18 cellular contexts compared by ENCODE assay signal in genomic region chr7:140691368-140692045, GRCh38. TPM values are rescaled to one million over a fixed set of nuclear protein-coding genes. Genes with fewer than 3 reads are reported as not detected.
DNase-seq lines count a peak whose midpoint lies in the region; ATAC-seq and TF ChIP-seq lines count a peak whose summit lies in the region.
"Had no signal": no experiment of that assay in that cellular context is flagged by ENCODE, and none has a peak within 500 bp of the region (broad histone marks: within the 10 kb centered on the region; RNA-seq: fewer than 3 reads in every experiment).

No MANE protein-coding gene starts in this region.

- H3K4me3 ChIP-seq in right atrium auricular region (no peak overlapping the region), spleen (no peak overlapping the region)

- H3K27ac Mint-ChIP-seq in T-helper 17 cell = peak overlapping the region; percentile 45
- H3K27ac Mint-ChIP-seq: B cell had no signal

- intact Hi-C loops in Right ventricle myocardium superior (cut with DNase I) (no loop called here), spleen (cut with DNase I; ENCODE audit: low total_unique reads) (loop anchor here (10.0 kb wide), 1 partner anchor 323 kb away; the partner anchor contains the start of gene MRPS33), left colon (cut with DNase I, micrococcal nuclease) (no loop called here)

- DNase-seq in right atrium auricular region (ENCODE audit: low spot score) = peak; percentile 43
- DNase-seq in Right ventricle myocardium superior = no peak
- DNase-seq in T-helper 17 cell = no peak
- DNase-seq in iPS-NIHi7 (ENCODE audit: extremely low spot score) = peak; percentile 66
- peak; percentile 57 for DNase-seq in spleen
- no peak for DNase-seq in OCI-M1 (lab: John Stamatoyannopoulos, UW)
- no peak for DNase-seq in left colon
- DNase-seq: ACHN; CD4-positive, alpha-beta memory T cell; EL; NCI-H1436 treated with DMSO at 0.1 percent for 48 hours; NCI-H2081 treated with DMSO at 0.1 percent for 48 hours; NCI-H226; NCI-H526; NK-92 treated with Interleukin-12 subunit alpha and Interleukin-12 subunit beta, amount 100 ng/mL, for 24 hours had no signal

- H3K36me3 ChIP-seq in right atrium auricular region (peaks cover 38% of the 10 kb centered on the region), spleen (peaks cover 0 to 76% (median 31%) of the 10 kb centered on the region in 6 donors)

- ATAC-seq in Right ventricle myocardium superior (ENCODE audit: poor library complexity) (no peak), T-helper 17 cell (no peak), GM21447 (IDR thresholded peaks at IDR 0.05; ENCODE audit: unreplicated experiment) (no peak), left colon (no peak)

- H3K27me3 ChIP-seq in right atrium auricular region (no peaks in the 10 kb centered on the region), spleen (replicated peaks in 1 of 7) (no peaks in the 10 kb centered on the region)

- H3K27me3 Mint-ChIP-seq in T-helper 17 cell = no peaks in the 10 kb centered on the region
- H3K27me3 Mint-ChIP-seq: B cell; CD4-positive, alpha-beta memory T cell had no signal

- no peak overlapping the region for H3K4me3 Mint-ChIP-seq in T-helper 17 cell
- H3K4me3 Mint-ChIP-seq: B cell; CD4-positive, alpha-beta memory T cell had no signal

- H3K27ac ChIP-seq in right atrium auricular region (no peak overlapping the region), spleen (no peak overlapping the region)

- TF ChIP-seq CTCF in right atrium auricular region (IDR thresholded peaks at IDR 0.05) (no peak), spleen (IDR thresholded peaks at IDR 0.05 in 8 of 11, conservative IDR thresholded peaks at IDR 0.05 in 3 of 11) (no peak)

- 93 to 95% (median 94%) methylated on average over 12 of the region's 12 CpGs for WGBS in spleen, 5 donors

- no peak for TF ChIP-seq POLR2A in spleen (IDR thresholded peaks at IDR 0.05)

- H3K36me3 Mint-ChIP-seq in T-helper 17 cell (ENCODE audit: low read depth) = no peaks in the 10 kb centered on the region

- no peaks in the 10 kb centered on the region for H3K9me3 ChIP-seq in right atrium auricular region
- H3K9me3 ChIP-seq in T-helper 17 cell (ENCODE audit: control insufficient read depth, low read length, poor library complexity, severe bottlenecking) = no peaks in the 10 kb centered on the region
- no peaks in the 10 kb centered on the region for H3K9me3 ChIP-seq in spleen

- peaks cover 0 to 6% of the 10 kb centered on the region in 2 donors for H3K4me1 ChIP-seq in right atrium auricular region
- peaks cover 4 to 11% (median 8%) of the 10 kb centered on the region in 6 donors for H3K4me1 ChIP-seq in spleen

- peaks cover 11% of the 10 kb centered on the region for H3K4me1 Mint-ChIP-seq in T-helper 17 cell

RNA-seq across cellular contexts. Expression of gene NDUFB2, which starts 5.0 kb away (rescaled TPM):
- 100 to 1,000 TPM; 397 to 767 TPM for total RNA-seq in right atrium auricular region
- total RNA-seq in Right ventricle myocardium superior = 808 TPM
- 100 to 1,000 TPM in 1 of 2 donors, 10 to 100 TPM in 1; 92.5 to 109 TPM for total RNA-seq in T-helper 17 cell
- total RNA-seq in spleen = 100 to 1,000 TPM; 104 to 235 (median 123) TPM
- polyA plus RNA-seq in spleen = 100 to 1,000 TPM; 155 to 370 (median 238) TPM
- 100 to 1,000 TPM; 274 to 319 TPM for total RNA-seq in left colon

RNA-seq across cellular contexts. Expression of gene ADCK2, which starts 18.8 kb away (rescaled TPM):
- total RNA-seq in right atrium auricular region (10 to 100 TPM; 16.6 to 21.8 TPM), Right ventricle myocardium superior (9.2 TPM), T-helper 17 cell (10 to 100 TPM; 12.7 to 17.9 TPM), spleen (10 to 100 TPM; 16.9 to 25.2 (median 20.4) TPM), left colon (10 to 100 TPM; 26.3 to 26.5 TPM)
- polyA plus RNA-seq in spleen = 10 to 100 TPM; 10.6 to 15.6 (median 11.9) TPM

RNA-seq across cellular contexts. Expression of gene DENND2A, which starts 50.9 kb away (rescaled TPM):
- 10 to 100 TPM in 1 of 2 donors, 1 to 10 TPM in 1; 9.2 to 10.5 TPM for total RNA-seq in right atrium auricular region
- 11.6 TPM for total RNA-seq in Right ventricle myocardium superior
- total RNA-seq in T-helper 17 cell = not detected
- 10 to 100 TPM in 6 of 7 donors, 1 to 10 TPM in 1; 9.6 to 35.3 (median 19.9) TPM for total RNA-seq in spleen
- polyA plus RNA-seq in spleen = 1 to 10 TPM; 1.9 to 7.7 (median 6.6) TPM
- total RNA-seq in left colon = 1 to 10 TPM; 6.8 to 8.2 TPM
- total RNA-seq: B cell; CD4-positive, alpha-beta memory T cell; HT-29 had no signal
- polyA plus RNA-seq: CD4-positive, alpha-beta memory T cell had no signal

Comparison
In these comparisons a context has a peak if more than half of its experiments do, and no peak if none do; other contexts are left out.
1. DNase-seq: peak in right atrium auricular region (single experiment), iPS-NIHi7 (single experiment) and spleen (single experiment); none in Right ventricle myocardium superior (single experiment), T-helper 17 cell (0 of 3), OCI-M1 (single experiment) and left colon (0 of 2).
2. RNA of gene DENND2A, which starts 50.9 kb away (total RNA-seq): 9.6 to 35.3 TPM in spleen, 11.6 TPM in Right ventricle myocardium superior (single experiment), 9.2 to 10.5 TPM in right atrium auricular region and 6.8 to 8.2 TPM in left colon; not detected in T-helper 17 cell; every median in the first group is over 4 times any median in the second.